Comparison of ENCODE assay signal across 23 cellular contexts in genomic region chr5:1259806-1260480, GRCh38. TPM values are rescaled to one million over a fixed set of nuclear protein-coding genes. Genes with fewer than 3 reads are reported as not detected.
"Had no signal": no experiment of that assay in that cellular context is flagged by ENCODE, and none has a peak within 500 bp of the region (broad histone marks: within the 10 kb centered on the region; RNA-seq: fewer than 3 reads in every experiment).

No MANE protein-coding gene starts in this region.

- DNase-seq: IMR-90, Kasumi-1, MM.1S, NCI-H1092 treated with DMSO at 0.1 percent for 48 hours, NCI-H1436, NCI-H187, NCI-H2029, NCI-H2081 treated with DMSO at 0.1 percent for 48 hours, NCI-H2171, NCI-H226, NCI-H446, NCI-H510A, NCI-H524 treated with DMSO at 0.1 percent for 48 hours, NCI-H69, NCI-H774, SHP77 treated with DMSO at 0.1 percent for 48 hours, SJCRH30 had no signal

- H3K9ac ChIP-seq: KMS-11 had no signal

- H3K27ac ChIP-seq: HL-60, KMS-11, RWPE1, SJCRH30 had no signal

- FAIRE-seq: RCC 7860 had no signal

- H3K9me3 ChIP-seq: SJCRH30 had no signal

- ATAC-seq: SK-N-SH treated with all-trans-retinoic acid at 6 μM for 48 hours had no signal

- H3K4me2 ChIP-seq: KMS-11 had no signal

- H3K27me3 ChIP-seq: SJCRH30 had no signal

- H3K36me3 ChIP-seq: SJCRH30 had no signal

- H3K4me3 ChIP-seq: SJCRH30 had no signal

- H3K4me1 ChIP-seq: SJCRH30 had no signal

RNA-seq across cellular contexts. Expression of gene SLC6A18, which starts 34.8 kb away (rescaled TPM):
- total RNA-seq: IMR-90, M059J, SJCRH30 had no signal
- polyA plus RNA-seq: IMR-90 had no signal

RNA-seq across cellular contexts. Expression of gene TERT, which starts 34.9 kb away (rescaled TPM):
- total RNA-seq: IMR-90, SJCRH30 had no signal
- polyA plus RNA-seq: IMR-90 had no signal

RNA-seq across cellular contexts. Expression of gene SLC6A19, which starts 58.5 kb away (rescaled TPM):
- total RNA-seq: IMR-90, M059J, SJCRH30 had no signal
- polyA plus RNA-seq: IMR-90 had no signal
